1 cellular context compared by ENCODE assay signal in genomic region chrX:42976729-42977366, GRCh38.
TF ChIP-seq lines count a peak whose summit lies in the region.

No MANE protein-coding gene starts in this region.

TF ChIP-seq in GM23338, 12 proteins besides CTCF, POLR2A, EP300 and RAD21:
- no peak for TF ChIP-seq ZNF462 (CRISPR knock-in tag; IDR thresholded peaks at IDR 0.05)
- TF ChIP-seq STAT1 (IDR thresholded peaks at IDR 0.05; ENCODE audit: unreplicated experiment), result no peak
- no peak for TF ChIP-seq ZNF114 (CRISPR knock-in tag; IDR thresholded peaks at IDR 0.05)
- TF ChIP-seq ZNF331 (CRISPR knock-in tag; IDR thresholded peaks at IDR 0.05; ENCODE audit: low read depth), result no peak
- TF ChIP-seq EZH2 (IDR thresholded peaks at IDR 0.05; ENCODE audit: low read depth, unreplicated experiment), result no peak
- TF ChIP-seq JUNB (IDR thresholded peaks at IDR 0.05; ENCODE audit: unreplicated experiment), result no peak
- no peak for TF ChIP-seq ETS1 (IDR thresholded peaks at IDR 0.05)
- TF ChIP-seq CREB1 (CRISPR knock-in tag; IDR thresholded peaks at IDR 0.05; ENCODE audit: low read depth), result no peak
- TF ChIP-seq REST (IDR thresholded peaks at IDR 0.05; ENCODE audit: unreplicated experiment), result no peak
